ENCODE assay signal across 9 cellular contexts in the genomic region with DNA sequence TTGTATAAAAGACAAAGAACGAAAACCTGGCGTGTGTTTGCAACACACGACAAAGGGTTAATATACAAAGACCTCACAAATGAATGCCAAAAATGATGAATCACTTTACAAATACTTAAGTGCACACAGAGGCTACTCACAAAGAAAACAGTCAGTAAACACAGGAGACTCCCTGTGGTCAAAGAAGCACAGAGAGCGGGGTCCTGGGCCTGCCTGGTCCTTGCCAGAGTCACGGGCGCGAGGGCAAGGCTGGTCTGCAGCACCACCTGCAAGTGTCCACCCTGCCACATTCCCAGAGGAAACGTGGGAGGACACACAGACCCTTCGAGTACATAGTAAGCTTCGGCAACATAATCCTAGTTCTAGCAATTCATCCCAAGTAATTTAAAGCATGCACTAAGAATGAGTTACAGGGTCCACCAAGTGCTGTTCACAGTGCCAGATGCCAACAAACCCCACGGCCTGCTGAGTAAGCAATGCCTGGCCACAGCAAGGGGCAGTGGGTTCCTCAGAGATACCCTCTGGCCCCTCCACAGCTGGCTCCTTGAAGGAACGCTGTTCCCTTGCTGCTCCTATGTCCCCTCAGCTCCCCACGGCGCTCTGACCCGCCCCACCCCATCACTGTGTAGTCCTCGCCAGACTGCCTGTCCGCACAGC. TPM values are rescaled to one million over a fixed set of nuclear protein-coding genes. Genes with fewer than 3 reads are reported as not detected.
DNase-seq lines count a peak whose midpoint lies in the region; ATAC-seq and TF ChIP-seq lines count a peak whose summit lies in the region.
"Had no signal": no experiment of that assay in that cellular context is flagged by ENCODE, and none has a peak within 500 bp of the region (broad histone marks: within the 10 kb centered on the region; RNA-seq: fewer than 3 reads in every experiment).

No MANE protein-coding gene starts in this region.

- no peaks in the 10 kb centered on the region for H3K27me3 ChIP-seq in GM23248 (replicated peaks; ENCODE audit: insufficient read depth)
- no peaks in the 10 kb centered on the region for H3K27me3 ChIP-seq in fibroblast of lung (ENCODE audit: control insufficient read depth, insufficient read depth, low read length)
- no peaks in the 10 kb centered on the region for H3K27me3 ChIP-seq in skeletal muscle tissue (ENCODE audit: control insufficient read depth in 3 of 3, insufficient read depth in 3 of 3, low read length in 3 of 3)
- H3K27me3 ChIP-seq in dorsolateral prefrontal cortex = no peaks in the 10 kb centered on the region

- H3K79me2 ChIP-seq in GM23248 (ENCODE audit: insufficient read depth) = peaks cover 76% of the 10 kb centered on the region
- peaks cover 33% of the 10 kb centered on the region for H3K79me2 ChIP-seq in fibroblast of lung (ENCODE audit: control insufficient read depth, insufficient read depth, low read length)

- CTCF ChIA-PET in RWPE1 (lab: Yijun Ruan, JAX) = interaction anchor here (0.6 to 0.8 kb wide), 2 partner anchors 16 to 25 kb away, joined by 3 to 4 read pairs; no protein-coding TSS in a partner anchor

- DNase-seq in GM23248 (peak; percentile 90), RWPE1 (ENCODE audit: low spot score) (peak; percentile 83), fibroblast of lung (ENCODE audit: low read depth in 2 of 2) (peak; percentile 74 to 94), dorsolateral prefrontal cortex (no peak)
- no peak for DNase-seq in stimulated activated CD4-positive, alpha-beta T cell treated with anti-CD3 and anti-CD28 coated beads, Interleukin-1b, Interleukin-23, amount 100 ng/mL, for 48 hours
- DNase-seq: nucleus accumbens had no signal

- H3K36me3 ChIP-seq in GM23248 (ENCODE audit: low read depth) (peaks cover 16% of the 10 kb centered on the region; the same call in 1 of the 2 replicates), fibroblast of lung (ENCODE audit: control insufficient read depth, insufficient read depth, low read length) (peaks cover 17% of the 10 kb centered on the region), skeletal muscle tissue (ENCODE audit: control insufficient read depth in 3 of 3, insufficient read depth in 3 of 3, low read length in 3 of 3) (peaks cover 26 to 34% (median 26%) of the 10 kb centered on the region in 3 donors)

- H4K20me1 ChIP-seq in GM23248 (ENCODE audit: insufficient read depth) (no peaks in the 10 kb centered on the region), fibroblast of lung (ENCODE audit: control insufficient read depth, extremely low read depth, insufficient read depth, low read length) (no peaks in the 10 kb centered on the region)

- peaks cover 26% of the 10 kb centered on the region for H3F3A ChIP-seq in GM23248 (ENCODE audit: insufficient read depth)

- no peaks in the 10 kb centered on the region for H3K9me2 ChIP-seq in GM23248 (ENCODE audit: insufficient read depth)

- no peak overlapping the region for H2AFZ ChIP-seq in GM23248
- H2AFZ ChIP-seq in fibroblast of lung (ENCODE audit: low read length) = no peak overlapping the region

- H3K4me3 ChIP-seq in GM23248 = peak overlapping the region; percentile 19; the same call in 1 of the 2 replicates
- H3K4me3 ChIP-seq in fibroblast of lung (replicated peaks in 1 of 4; ENCODE audit: control extremely low read depth in 1 of 4, insufficient read depth in 1 of 4, low read depth in 3 of 4, low read length in 4 of 4) = peak overlapping the region in 1 of 4 experiments; percentile 22
- H3K4me3 ChIP-seq in skeletal muscle tissue (ENCODE audit: low read length in 3 of 3) = peak overlapping the region; percentile 12 to 41 (median 39)
- no peak overlapping the region for H3K4me3 ChIP-seq in dorsolateral prefrontal cortex

- H3K4me2 ChIP-seq in GM23248 (ENCODE audit: unreplicated experiment) (peak overlapping the region; percentile 72), fibroblast of lung (ENCODE audit: extremely low read depth, insufficient read depth, low read length) (peak overlapping the region; percentile 55)

- H3K9me3 ChIP-seq in GM23248 (ENCODE audit: low read depth) (no peaks in the 10 kb centered on the region), fibroblast of lung (ENCODE audit: control insufficient read depth, insufficient read depth, low read depth, low read length) (no peaks in the 10 kb centered on the region), skeletal muscle tissue (ENCODE audit: control insufficient read depth in 3 of 3, low read length in 3 of 3) (no peaks in the 10 kb centered on the region)

- no peak for TF ChIP-seq CTCF in RWPE1 (conservative IDR thresholded peaks at IDR 0.05; ENCODE audit: low read depth)
- peak in 1 of 2 donors; percentile 2 for TF ChIP-seq CTCF in fibroblast of lung (conservative IDR thresholded peaks at IDR 0.05 in 1 of 2, IDR thresholded peaks at IDR 0.05 in 1 of 2; ENCODE audit: low read depth in 1 of 2, low read length in 2 of 2)
- TF ChIP-seq CTCF in dorsolateral prefrontal cortex (IDR thresholded peaks at IDR 0.05 in 54 of 56, conservative IDR thresholded peaks at IDR 0.05 in 2 of 56; ENCODE audit: low read depth in 1 of 56, partially characterized antibody in 56 of 56) = no peak

- 34% methylated on average over 16 to 17 of the region's 17 CpGs for WGBS in GM23248 (ENCODE audit: low coverage in 1 of 2, low lambda C conversion rate in 2 of 2, missing lambda C conversion rate in 2 of 2), 2 experiments

- in situ Hi-C loops in GM23248 (cut with MboI) = no loop called here

- H3K4me1 ChIP-seq in GM23248 (ENCODE audit: insufficient read depth) (peaks cover 55% of the 10 kb centered on the region), fibroblast of lung (ENCODE audit: control insufficient read depth, extremely low read depth, insufficient read depth, low read length) (peaks cover 23% of the 10 kb centered on the region), skeletal muscle tissue (ENCODE audit: control insufficient read depth in 3 of 3, insufficient read depth in 3 of 3, low read length in 3 of 3) (peaks cover 8 to 27% (median 14%) of the 10 kb centered on the region in 3 donors)

- intact Hi-C loops in dorsolateral prefrontal cortex (cut with DNase I) = no loop called here

- no peak for ATAC-seq in GM18861 (IDR thresholded peaks at IDR 0.05; ENCODE audit: unreplicated experiment)
- no peak for ATAC-seq in HG03095 (IDR thresholded peaks at IDR 0.05; ENCODE audit: unreplicated experiment)

- H3K9ac ChIP-seq in GM23248 (peak overlapping the region; percentile 48), fibroblast of lung (ENCODE audit: insufficient read depth, low read length) (no peak overlapping the region), skeletal muscle tissue (ENCODE audit: low read depth in 1 of 3, low read length in 3 of 3) (peak overlapping the region in 1 of 3 donors; percentile 57)

- POLR2A ChIA-PET in RWPE1 (lab: Yijun Ruan, JAX; ENCODE audit: low non-redundant PET) = interaction anchor here (0.5 kb wide), 1 partner anchor 31 kb away, joined by 4 read pairs; no protein-coding TSS in a partner anchor

- H3K27ac ChIP-seq in GM23248 = peak overlapping the region; percentile 80
- peak overlapping the region; percentile 88 for H3K27ac ChIP-seq in RWPE1
- peak overlapping the region; percentile 48 for H3K27ac ChIP-seq in fibroblast of lung (ENCODE audit: insufficient read depth, low read length)
- peak overlapping the region; percentile 13 for H3K27ac ChIP-seq in skeletal muscle tissue (ENCODE audit: low read depth, low read length)
- H3K27ac ChIP-seq in dorsolateral prefrontal cortex = peak overlapping the region in 23 of 59 donors; percentile 2 to 52 (median 30)

RNA-seq across cellular contexts. Expression of a gene that starts 24.6 kb away (rescaled TPM):
- total RNA-seq in GM23248 (2014; rRNA removed; shearing (Covaris generic)) = 44.9 and 45.5 TPM in 2 replicates
- 25.2 and 25.7 TPM in 2 replicates for polyA plus RNA-seq in GM23248 (2016; fragmentation: Nextera tagmentation; extraction: Ambion mirVana)
- 10.4 and 12.6 TPM in 2 replicates for total RNA-seq in fibroblast of lung
- polyA plus RNA-seq in fibroblast of lung = 6.7 and 8.1 TPM in 2 replicates
- polyA plus RNA-seq in fibroblast of lung (2012) = 13.7 and 19.1 TPM in 2 replicates
- polyA minus RNA-seq in fibroblast of lung (ENCODE audit: low replicate concordance) = 17.6 and 22.4 TPM in 2 replicates
- 7.8 TPM for total RNA-seq in skeletal muscle tissue
- 10 to 100 TPM; 11.9 to 29.9 (median 19.3) TPM for total RNA-seq in dorsolateral prefrontal cortex

RNA-seq across cellular contexts. Expression of a gene that starts 48.6 kb away (rescaled TPM):
- 2.3 and 3.2 TPM in 2 replicates for total RNA-seq in GM23248 (2014; rRNA removed; shearing (Covaris generic))
- polyA plus RNA-seq in GM23248 (2016; fragmentation: Nextera tagmentation; extraction: Ambion mirVana) (0.23 and 0.48 TPM in 2 replicates), fibroblast of lung (0.07 and 0.35 TPM in 2 replicates)
- total RNA-seq in fibroblast of lung (1.5 and 2.0 TPM in 2 replicates), skeletal muscle tissue (1.0 TPM), dorsolateral prefrontal cortex (1 to 10 TPM in 111 of 120 experiments, under 1 TPM in 9; 0.52 to 5.1 (median 2.0) TPM)
- polyA plus RNA-seq in fibroblast of lung (2012) = 0.21 and 0.73 TPM in 2 replicates
- 0.39 TPM in 1 of 2 replicates, not detected in the other for polyA minus RNA-seq in fibroblast of lung (ENCODE audit: low replicate concordance)

Comparison
In these comparisons a context has a peak if more than half of its experiments do, and no peak if none do; other contexts are left out.
1. DNase-seq: peak in GM23248 (single experiment), RWPE1 (single experiment) and fibroblast of lung (2 of 2); none in stimulated activated CD4-positive, alpha-beta T cell treated with anti-CD3 and anti-CD28 coated beads, Interleukin-1b, Interleukin-23, amount 100 ng/mL, for 48 hours (single experiment) and dorsolateral prefrontal cortex (0 of 10).
2. H3K4me3 ChIP-seq: peak in GM23248 (single experiment) and skeletal muscle tissue (3 of 3); none in dorsolateral prefrontal cortex (0 of 59).